8 cellular contexts compared by ENCODE assay signal in the genomic region with DNA sequence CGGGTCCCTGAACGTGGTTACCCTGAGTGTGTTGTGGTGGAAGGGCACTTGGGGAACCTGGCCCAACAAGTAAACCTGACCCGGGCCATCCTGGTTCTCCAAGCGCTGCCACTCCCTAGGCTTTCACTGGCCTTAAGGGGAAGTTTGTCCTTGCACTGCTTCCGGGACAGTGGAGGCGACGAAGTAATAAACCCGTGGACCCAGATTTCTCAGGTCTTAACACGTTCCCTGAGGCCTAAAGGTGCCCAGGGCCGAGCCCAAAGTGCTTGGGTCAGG. TPM values are rescaled to one million over a fixed set of nuclear protein-coding genes. Genes with fewer than 3 reads are reported as not detected.
DNase-seq lines count a peak whose midpoint lies in the region; ATAC-seq lines count a peak whose summit lies in the region.

No MANE protein-coding gene starts in this region.

- no peaks in the 10 kb centered on the region for H3K9me3 Mint-ChIP-seq in activated CD8-positive, alpha-beta memory T cell treated with anti-CD3 and anti-CD28 coated beads, Interleukin-2, amount 10 ng/mL, durations not matched to agents 7 days and 5 days (ENCODE audit: low read depth)
- H3K9me3 Mint-ChIP-seq in activated naive CD8-positive, alpha-beta T cell treated with anti-CD3 and anti-CD28 coated beads for 36 hours = no peaks in the 10 kb centered on the region

- H3K27me3 ChIP-seq in thymus (ENCODE audit: control insufficient read depth, insufficient read depth) = no peaks in the 10 kb centered on the region

- CTCF ChIA-PET in activated CD8-positive, alpha-beta memory T cell treated with anti-CD3 and anti-CD28 coated beads, Interleukin-2, amount 10 ng/mL, durations not matched to agents 7 days and 5 days (lab: Charles Lee) = interaction anchor here (1.5 to 3.7 kb wide), 3 partner anchors 14 to 45 kb away, joined by 5 to 17 read pairs (median 17); partner anchors contain the start of gene ATP6V0B

- peak overlapping the region; percentile 83 for H3K4me3 Mint-ChIP-seq in activated CD8-positive, alpha-beta memory T cell treated with anti-CD3 and anti-CD28 coated beads, Interleukin-2, amount 10 ng/mL, durations not matched to agents 7 days and 5 days
- H3K4me3 Mint-ChIP-seq in activated naive CD8-positive, alpha-beta T cell treated with anti-CD3 and anti-CD28 coated beads for 36 hours = peak overlapping the region; percentile 85

- intact Hi-C loops in left colon (cut with DNase I, micrococcal nuclease) = no loop called here

- H3K36me3 ChIP-seq in thymus (ENCODE audit: control insufficient read depth, insufficient read depth) = no peaks in the 10 kb centered on the region

- peak overlapping the region; percentile 4 for H3K27ac ChIP-seq in thymus (ENCODE audit: low read depth)

- no peaks in the 10 kb centered on the region for H3K36me3 Mint-ChIP-seq in activated CD8-positive, alpha-beta memory T cell treated with anti-CD3 and anti-CD28 coated beads, Interleukin-2, amount 10 ng/mL, durations not matched to agents 7 days and 5 days
- no peaks in the 10 kb centered on the region for H3K36me3 Mint-ChIP-seq in activated naive CD8-positive, alpha-beta T cell treated with anti-CD3 and anti-CD28 coated beads for 36 hours

- ATAC-seq in activated CD8-positive, alpha-beta memory T cell treated with anti-CD3 and anti-CD28 coated beads, Interleukin-2, amount 10 ng/mL, durations not matched to agents 7 days and 5 days = no peak
- ATAC-seq in left colon = peak; percentile 55

- no peak for DNase-seq in activated CD8-positive, alpha-beta memory T cell treated with anti-CD3 and anti-CD28 coated beads, Interleukin-2, amount 10 ng/mL, durations not matched to agents 7 days and 5 days
- no peak for DNase-seq in activated CD8-positive, alpha-beta memory T cell treated with anti-CD3 and anti-CD28 coated beads for 24 hours
- no peak for DNase-seq in activated naive CD8-positive, alpha-beta T cell treated with anti-CD3 and anti-CD28 coated beads for 36 hours
- DNase-seq in left colon = no peak
- DNase-seq in islet precursor cell = no peak
- no peak for DNase-seq in activated CD4-positive, alpha-beta T cell treated with anti-CD3 and anti-CD28 coated beads for 4 hours
- no peak for DNase-seq in GM03348 (ENCODE audit: low spot score)

- 3% methylated on average over 10 of the region's 10 CpGs for WGBS in thymus

- peak overlapping the region; percentile 73 for H3K4me3 ChIP-seq in thymus (ENCODE audit: low read length)

- H3K27ac Mint-ChIP-seq in activated CD8-positive, alpha-beta memory T cell treated with anti-CD3 and anti-CD28 coated beads, Interleukin-2, amount 10 ng/mL, durations not matched to agents 7 days and 5 days = peak overlapping the region; percentile 82
- H3K27ac Mint-ChIP-seq in activated naive CD8-positive, alpha-beta T cell treated with anti-CD3 and anti-CD28 coated beads for 36 hours = no peak overlapping the region

- peaks cover 16% of the 10 kb centered on the region for H3K4me1 Mint-ChIP-seq in activated CD8-positive, alpha-beta memory T cell treated with anti-CD3 and anti-CD28 coated beads, Interleukin-2, amount 10 ng/mL, durations not matched to agents 7 days and 5 days
- peaks cover 13% of the 10 kb centered on the region for H3K4me1 Mint-ChIP-seq in activated naive CD8-positive, alpha-beta T cell treated with anti-CD3 and anti-CD28 coated beads for 36 hours

- peaks cover 7% of the 10 kb centered on the region for H3K4me1 ChIP-seq in thymus (ENCODE audit: control insufficient read depth, insufficient read depth, low read length)

- no peaks in the 10 kb centered on the region for H3K9me3 ChIP-seq in thymus (ENCODE audit: control insufficient read depth)

- no peaks in the 10 kb centered on the region for H3K27me3 Mint-ChIP-seq in activated CD8-positive, alpha-beta memory T cell treated with anti-CD3 and anti-CD28 coated beads, Interleukin-2, amount 10 ng/mL, durations not matched to agents 7 days and 5 days
- H3K27me3 Mint-ChIP-seq in activated naive CD8-positive, alpha-beta T cell treated with anti-CD3 and anti-CD28 coated beads for 36 hours = no peaks in the 10 kb centered on the region

RNA-seq across cellular contexts. Expression of gene CCDC24, which starts 0.3 kb away (rescaled TPM):
- 1 to 10 TPM; 1.3 to 1.5 TPM for total RNA-seq in activated CD8-positive, alpha-beta memory T cell treated with anti-CD3 and anti-CD28 coated beads, Interleukin-2, amount 10 ng/mL, durations not matched to agents 7 days and 5 days
- 1 to 10 TPM; 1.0 to 1.5 TPM for total RNA-seq in activated naive CD8-positive, alpha-beta T cell treated with anti-CD3 and anti-CD28 coated beads for 36 hours
- total RNA-seq in left colon = 10 to 100 TPM; 22.4 to 22.6 TPM
- 11.1 TPM for polyA plus RNA-seq in thymus

RNA-seq across cellular contexts. Expression of gene B4GALT2, which starts 12.1 kb away (rescaled TPM):
- 10 to 100 TPM; 20.1 to 25.5 TPM for total RNA-seq in activated CD8-positive, alpha-beta memory T cell treated with anti-CD3 and anti-CD28 coated beads, Interleukin-2, amount 10 ng/mL, durations not matched to agents 7 days and 5 days
- 10 to 100 TPM; 38.5 to 41.6 TPM for total RNA-seq in activated naive CD8-positive, alpha-beta T cell treated with anti-CD3 and anti-CD28 coated beads for 36 hours
- total RNA-seq in left colon = 10 to 100 TPM; 22.7 to 28.6 TPM
- polyA plus RNA-seq in thymus = 7.3 TPM

RNA-seq across cellular contexts. Expression of gene ATP6V0B, which starts 16.4 kb away (rescaled TPM):
- total RNA-seq in activated CD8-positive, alpha-beta memory T cell treated with anti-CD3 and anti-CD28 coated beads, Interleukin-2, amount 10 ng/mL, durations not matched to agents 7 days and 5 days = 100 to 1,000 TPM; 108 to 139 TPM
- 100 to 1,000 TPM; 116 to 122 TPM for total RNA-seq in activated naive CD8-positive, alpha-beta T cell treated with anti-CD3 and anti-CD28 coated beads for 36 hours
- total RNA-seq in left colon = 100 to 1,000 TPM; 166 to 182 TPM
- polyA plus RNA-seq in thymus = 198 TPM

RNA-seq across cellular contexts. Expression of gene DPH2, which starts 21.3 kb away (rescaled TPM):
- total RNA-seq in activated CD8-positive, alpha-beta memory T cell treated with anti-CD3 and anti-CD28 coated beads, Interleukin-2, amount 10 ng/mL, durations not matched to agents 7 days and 5 days = 10 to 100 TPM; 28.1 to 39.8 TPM
- 10 to 100 TPM; 65.2 to 66.7 TPM for total RNA-seq in activated naive CD8-positive, alpha-beta T cell treated with anti-CD3 and anti-CD28 coated beads for 36 hours
- total RNA-seq in left colon = 10 to 100 TPM; 17.8 to 24.7 TPM
- polyA plus RNA-seq in thymus = 14.4 TPM

RNA-seq across cellular contexts. Expression of gene SLC6A9, which starts 40.1 kb away (rescaled TPM):
- total RNA-seq in activated CD8-positive, alpha-beta memory T cell treated with anti-CD3 and anti-CD28 coated beads, Interleukin-2, amount 10 ng/mL, durations not matched to agents 7 days and 5 days = 1 to 10 TPM; 2.6 to 5.3 TPM
- 10 to 100 TPM; 13.5 to 14.8 TPM for total RNA-seq in activated naive CD8-positive, alpha-beta T cell treated with anti-CD3 and anti-CD28 coated beads for 36 hours
- total RNA-seq in left colon = 10 to 100 TPM; 35.3 to 42.3 TPM
- 0.82 TPM for polyA plus RNA-seq in thymus

Comparison
In these comparisons a context has a peak if more than half of its experiments do, and no peak if none do; other contexts are left out.
1. RNA of gene CCDC24, which starts 0.3 kb away (total RNA-seq): 22.4 to 22.6 TPM in left colon; 1.3 to 1.5 TPM in activated CD8-positive, alpha-beta memory T cell treated with anti-CD3 and anti-CD28 coated beads, Interleukin-2, amount 10 ng/mL, durations not matched to agents 7 days and 5 days and 1.0 to 1.5 TPM in activated naive CD8-positive, alpha-beta T cell treated with anti-CD3 and anti-CD28 coated beads for 36 hours; every median in the first group is over 4 times any median in the second.